In the genomic region with DNA sequence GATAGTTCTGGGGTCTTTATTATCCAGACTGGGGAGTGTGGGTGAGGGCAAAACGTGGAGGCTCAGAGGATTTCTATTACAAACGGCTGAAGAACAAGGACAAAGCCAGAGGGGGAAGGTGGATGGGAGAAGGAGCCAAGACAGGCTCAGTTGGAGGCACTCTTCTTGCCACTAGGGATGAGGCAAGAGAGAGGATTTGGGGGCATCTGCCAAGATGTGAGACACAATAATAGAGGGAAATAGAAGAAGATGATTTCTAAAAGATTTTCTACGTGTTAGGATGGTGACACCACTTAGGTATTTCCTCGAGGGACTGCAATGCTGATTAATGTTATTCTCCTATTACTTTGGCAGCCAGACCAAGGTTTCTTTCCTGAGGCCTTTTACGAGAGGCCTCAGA, we compare ENCODE assay signal across 23 cellular contexts.
"Had no signal": no experiment of that assay in that cellular context is flagged by ENCODE, and none has a peak within 500 bp of the region (broad histone marks: within the 10 kb centered on the region; RNA-seq: fewer than 3 reads in every experiment).

No MANE protein-coding gene starts in this region.

- ATAC-seq: esophagus mucosa; lower lobe of right lung; natural killer cell treated with Interleukin-12 subunit alpha and Interleukin-12 subunit beta and Interleukin-15 and Interleukin-18, amount 100 ng/mL, for 72 hours; right cardiac atrium; WTC11 had no signal

- DNase-seq: activated CD4-positive, alpha-beta memory T cell treated with anti-CD3 and anti-CD28 coated beads for 36 hours; activated CD4-positive, alpha-beta T cell treated with anti-CD3 and anti-CD28 coated beads for 4 hours; activated gamma-delta T cell treated with Interleukin-2 at 50 U/mL for 16 hours; activated T-cell treated with anti-CD3 and anti-CD28 coated beads for 4 hours; amygdala; hypothalamus; lower lobe of right lung; occipital lobe; right cardiac atrium; SK-N-SH; stimulated activated CD4-positive, alpha-beta T cell treated with anti-CD3 and anti-CD28 coated beads, Interleukin-2, amount 100 ng/mL, for 48 hours had no signal

- H3K27ac Mint-ChIP-seq: activated CD4-positive, alpha-beta memory T cell treated with anti-CD3 and anti-CD28 coated beads for 36 hours; activated naive CD8-positive, alpha-beta T cell; activated T-helper 1 cell treated with anti-CD3 and anti-CD28 coated beads, Interleukin-12 subunit alpha, Interleukin-12 subunit beta, Interleukin-2, Interleukin-4 antibody, amounts not matched to agents 30 ng/mL and 10 ng/mL and 1 ng/mL, durations not matched to agents 14 hours and 24 hours and 36 hours; natural killer cell treated with Interleukin-12 subunit alpha and Interleukin-12 subunit beta and Interleukin-15 and Interleukin-18, amount 100 ng/mL, for 72 hours; progenitor cell of endocrine pancreas; WTC11 had no signal

- FAIRE-seq: endometrium, keratinocyte had no signal

- H3K4me3 Mint-ChIP-seq: activated CD4-positive, alpha-beta memory T cell treated with anti-CD3 and anti-CD28 coated beads for 36 hours; activated naive CD8-positive, alpha-beta T cell; activated T-helper 1 cell treated with anti-CD3 and anti-CD28 coated beads, Interleukin-12 subunit alpha, Interleukin-12 subunit beta, Interleukin-2, Interleukin-4 antibody, amounts not matched to agents 30 ng/mL and 10 ng/mL and 1 ng/mL, durations not matched to agents 14 hours and 24 hours and 36 hours; brain; central memory CD8-positive, alpha-beta T cell; natural killer cell treated with Interleukin-12 subunit alpha and Interleukin-12 subunit beta and Interleukin-15 and Interleukin-18, amount 100 ng/mL, for 72 hours; WTC11 had no signal

- H3K36me3 Mint-ChIP-seq: activated CD4-positive, alpha-beta memory T cell treated with anti-CD3 and anti-CD28 coated beads for 36 hours; activated naive CD8-positive, alpha-beta T cell; brain; natural killer cell treated with Interleukin-12 subunit alpha and Interleukin-12 subunit beta and Interleukin-15 and Interleukin-18, amount 100 ng/mL, for 72 hours; WTC11 had no signal

- H3K9ac ChIP-seq: SK-N-SH had no signal

- H3K4me3 ChIP-seq: coronary artery, lower lobe of right lung, skin epidermis had no signal

- H3K27me3 Mint-ChIP-seq: activated CD4-positive, alpha-beta memory T cell treated with anti-CD3 and anti-CD28 coated beads for 36 hours had no signal

- H3K27ac ChIP-seq: lower lobe of right lung, skin epidermis had no signal

- H3K4me1 ChIP-seq: lower lobe of right lung had no signal

- H3K4me1 Mint-ChIP-seq: brain; central memory CD8-positive, alpha-beta T cell; WTC11 had no signal

- H3K36me3 ChIP-seq: lower lobe of right lung had no signal

- H3K9me3 Mint-ChIP-seq: activated CD4-positive, alpha-beta memory T cell treated with anti-CD3 and anti-CD28 coated beads for 36 hours; activated T-helper 1 cell treated with anti-CD3 and anti-CD28 coated beads, Interleukin-12 subunit alpha, Interleukin-12 subunit beta, Interleukin-2, Interleukin-4 antibody, amounts not matched to agents 30 ng/mL and 10 ng/mL and 1 ng/mL, durations not matched to agents 14 hours and 24 hours and 36 hours; central memory CD8-positive, alpha-beta T cell; natural killer cell treated with Interleukin-12 subunit alpha and Interleukin-12 subunit beta and Interleukin-15 and Interleukin-18, amount 100 ng/mL, for 72 hours; WTC11 had no signal
